ENCODE assay signal across 1 cellular context in genomic region chr10:70666960-70667798, GRCh38.
A peak's percentile ranks its signal among the peaks of the same experiment; 100 is the strongest.
TF ChIP-seq lines count a peak whose summit lies in the region.

No MANE protein-coding gene starts in this region.

TF ChIP-seq in K562, 482 proteins besides CTCF, POLR2A, EP300 and RAD21 (continued from another document and continues in another):
- TF ChIP-seq, protein P1, sequence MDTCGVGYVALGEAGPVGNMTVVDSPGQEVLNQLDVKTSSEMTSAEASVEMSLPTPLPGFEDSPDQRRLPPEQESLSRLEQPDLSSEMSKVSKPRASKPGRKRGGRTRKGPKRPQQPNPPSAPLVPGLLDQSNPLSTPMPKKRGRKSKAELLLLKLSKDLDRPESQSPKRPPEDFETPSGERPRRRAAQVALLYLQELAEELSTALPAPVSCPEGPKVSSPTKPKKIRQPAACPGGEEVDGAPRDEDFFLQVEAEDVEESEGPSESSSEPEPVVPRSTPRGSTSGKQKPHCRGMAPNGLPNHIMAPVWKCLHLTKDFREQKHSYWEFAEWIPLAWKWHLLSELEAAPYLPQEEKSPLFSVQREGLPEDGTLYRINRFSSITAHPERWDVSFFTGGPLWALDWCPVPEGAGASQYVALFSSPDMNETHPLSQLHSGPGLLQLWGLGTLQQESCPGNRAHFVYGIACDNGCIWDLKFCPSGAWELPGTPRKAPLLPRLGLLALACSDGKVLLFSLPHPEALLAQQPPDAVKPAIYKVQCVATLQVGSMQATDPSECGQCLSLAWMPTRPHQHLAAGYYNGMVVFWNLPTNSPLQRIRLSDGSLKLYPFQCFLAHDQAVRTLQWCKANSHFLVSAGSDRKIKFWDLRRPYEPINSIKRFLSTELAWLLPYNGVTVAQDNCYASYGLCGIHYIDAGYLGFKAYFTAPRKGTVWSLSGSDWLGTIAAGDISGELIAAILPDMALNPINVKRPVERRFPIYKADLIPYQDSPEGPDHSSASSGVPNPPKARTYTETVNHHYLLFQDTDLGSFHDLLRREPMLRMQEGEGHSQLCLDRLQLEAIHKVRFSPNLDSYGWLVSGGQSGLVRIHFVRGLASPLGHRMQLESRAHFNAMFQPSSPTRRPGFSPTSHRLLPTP (IDR thresholded peaks at IDR 0.05; ENCODE audit: borderline replicate concordance, extremely low read depth, insufficient read length): no peak
- no peak for TF ChIP-seq ZSCAN32 (CRISPR knock-in tag; IDR thresholded peaks at IDR 0.05)
- no peak for TF ChIP-seq SRSF1 (IDR thresholded peaks at IDR 0.05; ENCODE audit: low read depth, low read length)
- TF ChIP-seq ARHGAP35 (IDR thresholded peaks at IDR 0.05; ENCODE audit: partially characterized antibody): no peak
- TF ChIP-seq ID3 (CRISPR knock-in tag; IDR thresholded peaks at IDR 0.05): no peak
- peak; percentile 97 for TF ChIP-seq ID3 (tag; IDR thresholded peaks at IDR 0.05)
- TF ChIP-seq HNRNPH1 (optimal IDR thresholded peaks at IDR 0.05; ENCODE audit: low read depth, low read length): no peak
- peak; percentile 90 for TF ChIP-seq NR2C2 (CRISPR knock-in tag; IDR thresholded peaks at IDR 0.05)
- TF ChIP-seq NR2C2 (tag; IDR thresholded peaks at IDR 0.05): peak; percentile 98
- no peak; the same call in 1 of the 2 replicates for TF ChIP-seq ZNF431 (CRISPR knock-in tag; IDR thresholded peaks at IDR 0.05)
- TF ChIP-seq E2F4 (CRISPR knock-in tag; IDR thresholded peaks at IDR 0.05; ENCODE audit: low read depth): no peak
- peak; percentile 68 for TF ChIP-seq EGR1 (conservative IDR thresholded peaks at IDR 0.05)
- TF ChIP-seq ZBTB1 (CRISPR knock-in tag; IDR thresholded peaks at IDR 0.05; ENCODE audit: borderline replicate concordance, low read depth): no peak
- TF ChIP-seq ZKSCAN8 (CRISPR knock-in tag; IDR thresholded peaks at IDR 0.05): peak; percentile 77
- peak; percentile 88 for TF ChIP-seq SMARCA5 (IDR thresholded peaks at IDR 0.05)
- TF ChIP-seq KAT7 (CRISPR knock-in tag; IDR thresholded peaks at IDR 0.05; ENCODE audit: borderline replicate concordance): no peak; the same call in 1 of the 2 replicates
- peak; percentile 99 for TF ChIP-seq ARID1B (IDR thresholded peaks at IDR 0.05)
- TF ChIP-seq ZNF395 (CRISPR knock-in tag; IDR thresholded peaks at IDR 0.05): peak; percentile 96
- no peak for TF ChIP-seq XRCC4 (IDR thresholded peaks at IDR 0.05; ENCODE audit: extremely low read depth, insufficient read depth, insufficient read length)
- no peak for TF ChIP-seq NFATC3 (IDR thresholded peaks at IDR 0.05)
- TF ChIP-seq KDM4B (IDR thresholded peaks at IDR 0.05; ENCODE audit: borderline replicate concordance in 2 of 2, low read depth in 1 of 2): no peak
- no peak for TF ChIP-seq ASH1L (IDR thresholded peaks at IDR 0.05; ENCODE audit: borderline replicate concordance, low read depth, partially characterized antibody)
- TF ChIP-seq ZNF76 (CRISPR knock-in tag; IDR thresholded peaks at IDR 0.05; ENCODE audit: borderline replicate concordance): peak; percentile 94; the same call in 1 of the 2 replicates
- no peak for TF ChIP-seq ZNF512 (tag; IDR thresholded peaks at IDR 0.05)
- TF ChIP-seq PRMT5 (CRISPR knock-in tag; IDR thresholded peaks at IDR 0.05): no peak
- TF ChIP-seq KLF1 (tag; IDR thresholded peaks at IDR 0.05): no peak
- TF ChIP-seq HDAC3 (IDR thresholded peaks at IDR 0.05; ENCODE audit: borderline replicate concordance, partially characterized antibody): no peak
- TF ChIP-seq CEBPB (tag; IDR thresholded peaks at IDR 0.05): peak; percentile 80
- TF ChIP-seq FOSL1 (tag; conservative IDR thresholded peaks at IDR 0.05): peak; percentile 96
- peak; percentile 94 for TF ChIP-seq HDAC8 (tag; IDR thresholded peaks at IDR 0.05)
- TF ChIP-seq MCM2 (IDR thresholded peaks at IDR 0.05; ENCODE audit: low read depth): no peak
- TF ChIP-seq MAFK (IDR thresholded peaks at IDR 0.05; ENCODE audit: low read length): peak; percentile 73
- peak; percentile 91 for TF ChIP-seq POLR2AphosphoS5 (IDR thresholded peaks at IDR 0.05; ENCODE audit: control insufficient read depth, insufficient read depth, low read depth, low read length)
- peak; percentile 76 for TF ChIP-seq TFAP4 (CRISPR knock-in tag; IDR thresholded peaks at IDR 0.05; ENCODE audit: borderline replicate concordance)
- no peak for TF ChIP-seq ZNF507 (tag; conservative IDR thresholded peaks at IDR 0.05)
- TF ChIP-seq DEAF1 (CRISPR knock-in tag; IDR thresholded peaks at IDR 0.05): 0 out of 2 replicates have a peak, but pooled peaks have one; percentile 56
- TF ChIP-seq OTX1 (CRISPR knock-in tag; IDR thresholded peaks at IDR 0.05): peak; percentile 91; the same call in 1 of the 2 replicates
- TF ChIP-seq KDM1A (IDR thresholded peaks at IDR 0.05): no peak
- TF ChIP-seq NCOA1 (IDR thresholded peaks at IDR 0.05; ENCODE audit: low read depth): peak; percentile 99
- TF ChIP-seq CAMTA2 (CRISPR knock-in tag; conservative IDR thresholded peaks at IDR 0.05): no peak
- no peak for TF ChIP-seq ZNF518B (CRISPR knock-in tag; IDR thresholded peaks at IDR 0.05)
- TF ChIP-seq, protein P2, sequence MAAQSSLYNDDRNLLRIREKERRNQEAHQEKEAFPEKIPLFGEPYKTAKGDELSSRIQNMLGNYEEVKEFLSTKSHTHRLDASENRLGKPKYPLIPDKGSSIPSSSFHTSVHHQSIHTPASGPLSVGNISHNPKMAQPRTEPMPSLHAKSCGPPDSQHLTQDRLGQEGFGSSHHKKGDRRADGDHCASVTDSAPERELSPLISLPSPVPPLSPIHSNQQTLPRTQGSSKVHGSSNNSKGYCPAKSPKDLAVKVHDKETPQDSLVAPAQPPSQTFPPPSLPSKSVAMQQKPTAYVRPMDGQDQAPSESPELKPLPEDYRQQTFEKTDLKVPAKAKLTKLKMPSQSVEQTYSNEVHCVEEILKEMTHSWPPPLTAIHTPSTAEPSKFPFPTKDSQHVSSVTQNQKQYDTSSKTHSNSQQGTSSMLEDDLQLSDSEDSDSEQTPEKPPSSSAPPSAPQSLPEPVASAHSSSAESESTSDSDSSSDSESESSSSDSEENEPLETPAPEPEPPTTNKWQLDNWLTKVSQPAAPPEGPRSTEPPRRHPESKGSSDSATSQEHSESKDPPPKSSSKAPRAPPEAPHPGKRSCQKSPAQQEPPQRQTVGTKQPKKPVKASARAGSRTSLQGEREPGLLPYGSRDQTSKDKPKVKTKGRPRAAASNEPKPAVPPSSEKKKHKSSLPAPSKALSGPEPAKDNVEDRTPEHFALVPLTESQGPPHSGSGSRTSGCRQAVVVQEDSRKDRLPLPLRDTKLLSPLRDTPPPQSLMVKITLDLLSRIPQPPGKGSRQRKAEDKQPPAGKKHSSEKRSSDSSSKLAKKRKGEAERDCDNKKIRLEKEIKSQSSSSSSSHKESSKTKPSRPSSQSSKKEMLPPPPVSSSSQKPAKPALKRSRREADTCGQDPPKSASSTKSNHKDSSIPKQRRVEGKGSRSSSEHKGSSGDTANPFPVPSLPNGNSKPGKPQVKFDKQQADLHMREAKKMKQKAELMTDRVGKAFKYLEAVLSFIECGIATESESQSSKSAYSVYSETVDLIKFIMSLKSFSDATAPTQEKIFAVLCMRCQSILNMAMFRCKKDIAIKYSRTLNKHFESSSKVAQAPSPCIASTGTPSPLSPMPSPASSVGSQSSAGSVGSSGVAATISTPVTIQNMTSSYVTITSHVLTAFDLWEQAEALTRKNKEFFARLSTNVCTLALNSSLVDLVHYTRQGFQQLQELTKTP (IDR thresholded peaks at IDR 0.05; ENCODE audit: low read depth in 1 of 2, partially characterized antibody in 2 of 2): peak; percentile 81 to 93
- TF ChIP-seq NR2C1 (IDR thresholded peaks at IDR 0.05): no peak
- TF ChIP-seq NR2C1 (tag; IDR thresholded peaks at IDR 0.05): peak; percentile 98
- TF ChIP-seq, protein P3, sequence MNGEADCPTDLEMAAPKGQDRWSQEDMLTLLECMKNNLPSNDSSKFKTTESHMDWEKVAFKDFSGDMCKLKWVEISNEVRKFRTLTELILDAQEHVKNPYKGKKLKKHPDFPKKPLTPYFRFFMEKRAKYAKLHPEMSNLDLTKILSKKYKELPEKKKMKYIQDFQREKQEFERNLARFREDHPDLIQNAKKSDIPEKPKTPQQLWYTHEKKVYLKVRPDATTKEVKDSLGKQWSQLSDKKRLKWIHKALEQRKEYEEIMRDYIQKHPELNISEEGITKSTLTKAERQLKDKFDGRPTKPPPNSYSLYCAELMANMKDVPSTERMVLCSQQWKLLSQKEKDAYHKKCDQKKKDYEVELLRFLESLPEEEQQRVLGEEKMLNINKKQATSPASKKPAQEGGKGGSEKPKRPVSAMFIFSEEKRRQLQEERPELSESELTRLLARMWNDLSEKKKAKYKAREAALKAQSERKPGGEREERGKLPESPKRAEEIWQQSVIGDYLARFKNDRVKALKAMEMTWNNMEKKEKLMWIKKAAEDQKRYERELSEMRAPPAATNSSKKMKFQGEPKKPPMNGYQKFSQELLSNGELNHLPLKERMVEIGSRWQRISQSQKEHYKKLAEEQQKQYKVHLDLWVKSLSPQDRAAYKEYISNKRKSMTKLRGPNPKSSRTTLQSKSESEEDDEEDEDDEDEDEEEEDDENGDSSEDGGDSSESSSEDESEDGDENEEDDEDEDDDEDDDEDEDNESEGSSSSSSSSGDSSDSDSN (IDR thresholded peaks at IDR 0.05; ENCODE audit: borderline replicate concordance in 1 of 2, low read depth in 2 of 2, low read length in 2 of 2): 0 out of 4 replicates have a peak, but pooled peaks of 1 of the 2 experiments have one; percentile 47
